ENCODE assay signal across 1 cellular context in the genomic region with DNA sequence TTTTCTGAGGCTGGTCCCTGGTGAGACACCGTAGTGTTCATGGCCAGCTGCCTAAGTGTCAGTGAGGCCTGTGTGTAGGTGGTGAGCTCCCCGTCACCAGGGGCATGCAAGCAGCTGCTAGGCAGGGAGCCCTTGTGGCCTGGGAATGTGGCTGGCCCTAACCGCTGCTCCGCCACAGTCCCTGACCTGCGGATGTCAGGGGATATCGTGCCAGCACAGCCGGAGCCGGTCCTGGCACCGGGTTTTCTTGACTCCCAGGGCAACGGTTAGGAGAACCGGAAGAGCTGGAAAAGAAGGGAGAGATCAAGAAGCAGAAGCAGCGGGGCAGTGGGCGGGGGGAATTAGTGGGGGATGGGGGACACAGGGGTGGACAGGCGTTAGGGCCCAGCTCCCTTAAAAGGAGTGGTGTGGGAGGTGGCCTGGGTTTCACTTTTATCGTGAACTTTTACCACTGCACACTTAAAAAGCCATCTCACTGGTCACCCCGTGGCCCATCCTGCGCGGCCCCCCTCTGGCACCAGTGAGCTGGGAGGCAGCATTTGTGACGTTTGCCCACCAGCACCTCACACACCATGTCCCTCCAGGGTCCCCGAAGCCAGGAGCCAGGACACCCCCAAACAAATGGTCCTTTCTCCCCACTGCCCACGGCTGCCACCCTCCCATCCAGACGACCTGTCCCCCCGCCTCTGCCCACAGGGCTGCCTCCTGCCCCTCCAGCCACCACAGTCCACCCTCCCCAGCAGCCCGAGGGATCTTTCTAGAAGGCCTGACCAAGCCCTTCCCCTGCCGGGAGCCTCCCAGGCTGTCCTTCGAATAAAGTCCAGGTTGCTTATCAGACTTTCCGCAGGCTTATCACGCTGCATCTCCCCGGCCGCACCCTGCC.
TF ChIP-seq lines count a peak whose summit lies in the region.

No MANE protein-coding gene starts in this region.

TF ChIP-seq in K562, 482 proteins besides CTCF, POLR2A, EP300 and RAD21 (continued from another document and continues in another):
- TF ChIP-seq, protein P1, sequence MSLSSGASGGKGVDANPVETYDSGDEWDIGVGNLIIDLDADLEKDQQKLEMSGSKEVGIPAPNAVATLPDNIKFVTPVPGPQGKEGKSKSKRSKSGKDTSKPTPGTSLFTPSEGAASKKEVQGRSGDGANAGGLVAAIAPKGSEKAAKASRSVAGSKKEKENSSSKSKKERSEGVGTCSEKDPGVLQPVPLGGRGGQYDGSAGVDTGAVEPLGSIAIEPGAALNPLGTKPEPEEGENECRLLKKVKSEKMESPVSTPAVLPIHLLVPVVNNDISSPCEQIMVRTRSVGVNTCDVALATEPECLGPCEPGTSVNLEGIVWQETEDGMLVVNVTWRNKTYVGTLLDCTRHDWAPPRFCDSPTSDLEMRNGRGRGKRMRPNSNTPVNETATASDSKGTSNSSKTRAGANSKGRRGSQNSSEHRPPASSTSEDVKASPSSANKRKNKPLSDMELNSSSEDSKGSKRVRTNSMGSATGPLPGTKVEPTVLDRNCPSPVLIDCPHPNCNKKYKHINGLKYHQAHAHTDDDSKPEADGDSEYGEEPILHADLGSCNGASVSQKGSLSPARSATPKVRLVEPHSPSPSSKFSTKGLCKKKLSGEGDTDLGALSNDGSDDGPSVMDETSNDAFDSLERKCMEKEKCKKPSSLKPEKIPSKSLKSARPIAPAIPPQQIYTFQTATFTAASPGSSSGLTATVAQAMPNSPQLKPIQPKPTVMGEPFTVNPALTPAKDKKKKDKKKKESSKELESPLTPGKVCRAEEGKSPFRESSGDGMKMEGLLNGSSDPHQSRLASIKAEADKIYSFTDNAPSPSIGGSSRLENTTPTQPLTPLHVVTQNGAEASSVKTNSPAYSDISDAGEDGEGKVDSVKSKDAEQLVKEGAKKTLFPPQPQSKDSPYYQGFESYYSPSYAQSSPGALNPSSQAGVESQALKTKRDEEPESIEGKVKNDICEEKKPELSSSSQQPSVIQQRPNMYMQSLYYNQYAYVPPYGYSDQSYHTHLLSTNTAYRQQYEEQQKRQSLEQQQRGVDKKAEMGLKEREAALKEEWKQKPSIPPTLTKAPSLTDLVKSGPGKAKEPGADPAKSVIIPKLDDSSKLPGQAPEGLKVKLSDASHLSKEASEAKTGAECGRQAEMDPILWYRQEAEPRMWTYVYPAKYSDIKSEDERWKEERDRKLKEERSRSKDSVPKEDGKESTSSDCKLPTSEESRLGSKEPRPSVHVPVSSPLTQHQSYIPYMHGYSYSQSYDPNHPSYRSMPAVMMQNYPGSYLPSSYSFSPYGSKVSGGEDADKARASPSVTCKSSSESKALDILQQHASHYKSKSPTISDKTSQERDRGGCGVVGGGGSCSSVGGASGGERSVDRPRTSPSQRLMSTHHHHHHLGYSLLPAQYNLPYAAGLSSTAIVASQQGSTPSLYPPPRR (CRISPR knock-in tag; IDR thresholded peaks at IDR 0.05; ENCODE audit: borderline replicate concordance): 0 out of 2 replicates have a peak, but pooled peaks have one; percentile 75
- TF ChIP-seq HSF4 (CRISPR knock-in tag; IDR thresholded peaks at IDR 0.05; ENCODE audit: borderline replicate concordance): no peak
- peak; percentile 24; the same call in 1 of the 2 replicates for TF ChIP-seq SMARCC2 (IDR thresholded peaks at IDR 0.05; ENCODE audit: low read depth)
- 0 out of 2 replicates have a peak, but pooled peaks have one; percentile 12 for TF ChIP-seq GATAD2A (IDR thresholded peaks at IDR 0.05)
- TF ChIP-seq NCOA4 (IDR thresholded peaks at IDR 0.05; ENCODE audit: partially characterized antibody): no peak
- TF ChIP-seq BACH1 (tag; IDR thresholded peaks at IDR 0.05): peak; percentile 51
- TF ChIP-seq CREBBP (IDR thresholded peaks at IDR 0.05; ENCODE audit: low read depth, low read length): no peak
- TF ChIP-seq XRCC5 (IDR thresholded peaks at IDR 0.05; ENCODE audit: low read depth, low read length): peak; percentile 93
- TF ChIP-seq ZKSCAN3 (CRISPR knock-in tag; IDR thresholded peaks at IDR 0.05): no peak
- TF ChIP-seq BRD9 (IDR thresholded peaks at IDR 0.05; ENCODE audit: low read depth, partially characterized antibody): peak; percentile 96
- TF ChIP-seq HDGF (IDR thresholded peaks at IDR 0.05): peak; percentile 100
- TF ChIP-seq L3MBTL2 (IDR thresholded peaks at IDR 0.05): peak; percentile 69
- no peak for TF ChIP-seq TFAM (CRISPR knock-in tag; conservative IDR thresholded peaks at IDR 0.05)
- TF ChIP-seq, protein P2, sequence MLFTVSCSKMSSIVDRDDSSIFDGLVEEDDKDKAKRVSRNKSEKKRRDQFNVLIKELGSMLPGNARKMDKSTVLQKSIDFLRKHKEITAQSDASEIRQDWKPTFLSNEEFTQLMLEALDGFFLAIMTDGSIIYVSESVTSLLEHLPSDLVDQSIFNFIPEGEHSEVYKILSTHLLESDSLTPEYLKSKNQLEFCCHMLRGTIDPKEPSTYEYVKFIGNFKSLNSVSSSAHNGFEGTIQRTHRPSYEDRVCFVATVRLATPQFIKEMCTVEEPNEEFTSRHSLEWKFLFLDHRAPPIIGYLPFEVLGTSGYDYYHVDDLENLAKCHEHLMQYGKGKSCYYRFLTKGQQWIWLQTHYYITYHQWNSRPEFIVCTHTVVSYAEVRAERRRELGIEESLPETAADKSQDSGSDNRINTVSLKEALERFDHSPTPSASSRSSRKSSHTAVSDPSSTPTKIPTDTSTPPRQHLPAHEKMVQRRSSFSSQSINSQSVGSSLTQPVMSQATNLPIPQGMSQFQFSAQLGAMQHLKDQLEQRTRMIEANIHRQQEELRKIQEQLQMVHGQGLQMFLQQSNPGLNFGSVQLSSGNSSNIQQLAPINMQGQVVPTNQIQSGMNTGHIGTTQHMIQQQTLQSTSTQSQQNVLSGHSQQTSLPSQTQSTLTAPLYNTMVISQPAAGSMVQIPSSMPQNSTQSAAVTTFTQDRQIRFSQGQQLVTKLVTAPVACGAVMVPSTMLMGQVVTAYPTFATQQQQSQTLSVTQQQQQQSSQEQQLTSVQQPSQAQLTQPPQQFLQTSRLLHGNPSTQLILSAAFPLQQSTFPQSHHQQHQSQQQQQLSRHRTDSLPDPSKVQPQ (CRISPR knock-in tag; IDR thresholded peaks at IDR 0.05; ENCODE audit: borderline replicate concordance): peak; percentile 56; the same call in 1 of the 2 replicates
- peak; percentile 17; the same call in 1 of the 2 replicates for TF ChIP-seq PHTF2 (CRISPR knock-in tag; IDR thresholded peaks at IDR 0.05)
- no peak; the same call in 1 of the 2 replicates for TF ChIP-seq PML (IDR thresholded peaks at IDR 0.05; ENCODE audit: low read length)
- TF ChIP-seq, protein P3, sequence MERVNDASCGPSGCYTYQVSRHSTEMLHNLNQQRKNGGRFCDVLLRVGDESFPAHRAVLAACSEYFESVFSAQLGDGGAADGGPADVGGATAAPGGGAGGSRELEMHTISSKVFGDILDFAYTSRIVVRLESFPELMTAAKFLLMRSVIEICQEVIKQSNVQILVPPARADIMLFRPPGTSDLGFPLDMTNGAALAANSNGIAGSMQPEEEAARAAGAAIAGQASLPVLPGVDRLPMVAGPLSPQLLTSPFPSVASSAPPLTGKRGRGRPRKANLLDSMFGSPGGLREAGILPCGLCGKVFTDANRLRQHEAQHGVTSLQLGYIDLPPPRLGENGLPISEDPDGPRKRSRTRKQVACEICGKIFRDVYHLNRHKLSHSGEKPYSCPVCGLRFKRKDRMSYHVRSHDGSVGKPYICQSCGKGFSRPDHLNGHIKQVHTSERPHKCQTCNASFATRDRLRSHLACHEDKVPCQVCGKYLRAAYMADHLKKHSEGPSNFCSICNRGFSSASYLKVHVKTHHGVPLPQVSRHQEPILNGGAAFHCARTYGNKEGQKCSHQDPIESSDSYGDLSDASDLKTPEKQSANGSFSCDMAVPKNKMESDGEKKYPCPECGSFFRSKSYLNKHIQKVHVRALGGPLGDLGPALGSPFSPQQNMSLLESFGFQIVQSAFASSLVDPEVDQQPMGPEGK (CRISPR knock-in tag; IDR thresholded peaks at IDR 0.05; ENCODE audit: borderline replicate concordance): no peak
- TF ChIP-seq DPF2 (IDR thresholded peaks at IDR 0.05): peak; percentile 62
- 0 out of 2 replicates have a peak, but pooled peaks have one; percentile 34 for TF ChIP-seq TRIM28 (IDR thresholded peaks at IDR 0.05)
- TF ChIP-seq, protein P4, sequence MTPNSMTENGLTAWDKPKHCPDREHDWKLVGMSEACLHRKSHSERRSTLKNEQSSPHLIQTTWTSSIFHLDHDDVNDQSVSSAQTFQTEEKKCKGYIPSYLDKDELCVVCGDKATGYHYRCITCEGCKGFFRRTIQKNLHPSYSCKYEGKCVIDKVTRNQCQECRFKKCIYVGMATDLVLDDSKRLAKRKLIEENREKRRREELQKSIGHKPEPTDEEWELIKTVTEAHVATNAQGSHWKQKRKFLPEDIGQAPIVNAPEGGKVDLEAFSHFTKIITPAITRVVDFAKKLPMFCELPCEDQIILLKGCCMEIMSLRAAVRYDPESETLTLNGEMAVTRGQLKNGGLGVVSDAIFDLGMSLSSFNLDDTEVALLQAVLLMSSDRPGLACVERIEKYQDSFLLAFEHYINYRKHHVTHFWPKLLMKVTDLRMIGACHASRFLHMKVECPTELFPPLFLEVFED (CRISPR knock-in tag; conservative IDR thresholded peaks at IDR 0.05): peak; percentile 88; the same call in 1 of the 2 replicates
- peak; percentile 57 for TF ChIP-seq ZNF239 (CRISPR knock-in tag; IDR thresholded peaks at IDR 0.05)
- TF ChIP-seq, protein P5, sequence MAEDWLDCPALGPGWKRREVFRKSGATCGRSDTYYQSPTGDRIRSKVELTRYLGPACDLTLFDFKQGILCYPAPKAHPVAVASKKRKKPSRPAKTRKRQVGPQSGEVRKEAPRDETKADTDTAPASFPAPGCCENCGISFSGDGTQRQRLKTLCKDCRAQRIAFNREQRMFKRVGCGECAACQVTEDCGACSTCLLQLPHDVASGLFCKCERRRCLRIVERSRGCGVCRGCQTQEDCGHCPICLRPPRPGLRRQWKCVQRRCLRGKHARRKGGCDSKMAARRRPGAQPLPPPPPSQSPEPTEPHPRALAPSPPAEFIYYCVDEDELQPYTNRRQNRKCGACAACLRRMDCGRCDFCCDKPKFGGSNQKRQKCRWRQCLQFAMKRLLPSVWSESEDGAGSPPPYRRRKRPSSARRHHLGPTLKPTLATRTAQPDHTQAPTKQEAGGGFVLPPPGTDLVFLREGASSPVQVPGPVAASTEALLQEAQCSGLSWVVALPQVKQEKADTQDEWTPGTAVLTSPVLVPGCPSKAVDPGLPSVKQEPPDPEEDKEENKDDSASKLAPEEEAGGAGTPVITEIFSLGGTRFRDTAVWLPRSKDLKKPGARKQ (CRISPR knock-in tag; IDR thresholded peaks at IDR 0.05): no peak
- peak; percentile 91 to 93 for TF ChIP-seq HDAC1 (IDR thresholded peaks at IDR 0.05)
- peak; percentile 63 for TF ChIP-seq EP400 (IDR thresholded peaks at IDR 0.05)
- no peak for TF ChIP-seq BRCA1 (IDR thresholded peaks at IDR 0.05)
- TF ChIP-seq BRCA1 (CRISPR knock-in tag; IDR thresholded peaks at IDR 0.05): peak; percentile 72; the same call in 1 of the 2 replicates
- TF ChIP-seq, protein P6, sequence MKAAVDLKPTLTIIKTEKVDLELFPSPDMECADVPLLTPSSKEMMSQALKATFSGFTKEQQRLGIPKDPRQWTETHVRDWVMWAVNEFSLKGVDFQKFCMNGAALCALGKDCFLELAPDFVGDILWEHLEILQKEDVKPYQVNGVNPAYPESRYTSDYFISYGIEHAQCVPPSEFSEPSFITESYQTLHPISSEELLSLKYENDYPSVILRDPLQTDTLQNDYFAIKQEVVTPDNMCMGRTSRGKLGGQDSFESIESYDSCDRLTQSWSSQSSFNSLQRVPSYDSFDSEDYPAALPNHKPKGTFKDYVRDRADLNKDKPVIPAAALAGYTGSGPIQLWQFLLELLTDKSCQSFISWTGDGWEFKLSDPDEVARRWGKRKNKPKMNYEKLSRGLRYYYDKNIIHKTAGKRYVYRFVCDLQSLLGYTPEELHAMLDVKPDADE (conservative IDR thresholded peaks at IDR 0.05; ENCODE audit: control insufficient read depth, low read depth, low read length): no peak; the same call in 1 of the 2 replicates
- TF ChIP-seq SIN3B (IDR thresholded peaks at IDR 0.05; ENCODE audit: low read depth): peak; percentile 15; the same call in 1 of the 2 replicates
- no peak; the same call in 1 of the 2 replicates for TF ChIP-seq BRD4 (IDR thresholded peaks at IDR 0.05)
- TF ChIP-seq, protein P7, sequence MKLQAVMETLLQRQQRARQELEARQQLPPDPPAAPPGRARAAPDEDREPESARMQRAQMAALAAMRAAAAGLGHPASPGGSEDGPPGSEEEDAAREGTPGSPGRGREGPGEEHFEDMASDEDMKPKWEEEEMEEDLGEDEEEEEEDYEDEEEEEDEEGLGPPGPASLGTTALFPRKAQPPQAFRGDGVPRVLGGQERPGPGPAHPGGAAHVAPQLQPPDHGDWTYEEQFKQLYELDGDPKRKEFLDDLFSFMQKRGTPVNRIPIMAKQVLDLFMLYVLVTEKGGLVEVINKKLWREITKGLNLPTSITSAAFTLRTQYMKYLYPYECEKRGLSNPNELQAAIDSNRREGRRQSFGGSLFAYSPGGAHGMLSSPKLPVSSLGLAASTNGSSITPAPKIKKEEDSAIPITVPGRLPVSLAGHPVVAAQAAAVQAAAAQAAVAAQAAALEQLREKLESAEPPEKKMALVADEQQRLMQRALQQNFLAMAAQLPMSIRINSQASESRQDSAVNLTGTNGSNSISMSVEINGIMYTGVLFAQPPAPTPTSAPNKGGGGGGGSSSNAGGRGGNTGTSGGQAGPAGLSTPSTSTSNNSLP (IDR thresholded peaks at IDR 0.05; ENCODE audit: borderline replicate concordance, low read depth, low read length): no peak
- TF ChIP-seq, protein P8, sequence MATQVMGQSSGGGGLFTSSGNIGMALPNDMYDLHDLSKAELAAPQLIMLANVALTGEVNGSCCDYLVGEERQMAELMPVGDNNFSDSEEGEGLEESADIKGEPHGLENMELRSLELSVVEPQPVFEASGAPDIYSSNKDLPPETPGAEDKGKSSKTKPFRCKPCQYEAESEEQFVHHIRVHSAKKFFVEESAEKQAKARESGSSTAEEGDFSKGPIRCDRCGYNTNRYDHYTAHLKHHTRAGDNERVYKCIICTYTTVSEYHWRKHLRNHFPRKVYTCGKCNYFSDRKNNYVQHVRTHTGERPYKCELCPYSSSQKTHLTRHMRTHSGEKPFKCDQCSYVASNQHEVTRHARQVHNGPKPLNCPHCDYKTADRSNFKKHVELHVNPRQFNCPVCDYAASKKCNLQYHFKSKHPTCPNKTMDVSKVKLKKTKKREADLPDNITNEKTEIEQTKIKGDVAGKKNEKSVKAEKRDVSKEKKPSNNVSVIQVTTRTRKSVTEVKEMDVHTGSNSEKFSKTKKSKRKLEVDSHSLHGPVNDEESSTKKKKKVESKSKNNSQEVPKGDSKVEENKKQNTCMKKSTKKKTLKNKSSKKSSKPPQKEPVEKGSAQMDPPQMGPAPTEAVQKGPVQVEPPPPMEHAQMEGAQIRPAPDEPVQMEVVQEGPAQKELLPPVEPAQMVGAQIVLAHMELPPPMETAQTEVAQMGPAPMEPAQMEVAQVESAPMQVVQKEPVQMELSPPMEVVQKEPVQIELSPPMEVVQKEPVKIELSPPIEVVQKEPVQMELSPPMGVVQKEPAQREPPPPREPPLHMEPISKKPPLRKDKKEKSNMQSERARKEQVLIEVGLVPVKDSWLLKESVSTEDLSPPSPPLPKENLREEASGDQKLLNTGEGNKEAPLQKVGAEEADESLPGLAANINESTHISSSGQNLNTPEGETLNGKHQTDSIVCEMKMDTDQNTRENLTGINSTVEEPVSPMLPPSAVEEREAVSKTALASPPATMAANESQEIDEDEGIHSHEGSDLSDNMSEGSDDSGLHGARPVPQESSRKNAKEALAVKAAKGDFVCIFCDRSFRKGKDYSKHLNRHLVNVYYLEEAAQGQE (CRISPR knock-in tag; IDR thresholded peaks at IDR 0.05; ENCODE audit: low read depth): peak; percentile 37; the same call in 1 of the 2 replicates
- TF ChIP-seq ETV1 (tag; conservative IDR thresholded peaks at IDR 0.05; ENCODE audit: low read depth): peak; percentile 87
- TF ChIP-seq PHF8 (IDR thresholded peaks at IDR 0.05; ENCODE audit: borderline replicate concordance, low read length): peak; percentile 48; the same call in 1 of the 2 replicates
- peak; percentile 63; the same call in 1 of the 2 replicates for TF ChIP-seq NFRKB (IDR thresholded peaks at IDR 0.05; ENCODE audit: low read depth)
- TF ChIP-seq ZNF778 (CRISPR knock-in tag; IDR thresholded peaks at IDR 0.05): no peak
- peak; percentile 78 for TF ChIP-seq DACH1 (IDR thresholded peaks at IDR 0.05; ENCODE audit: partially characterized antibody)
